Comparison of ENCODE assay signal across 8 cellular contexts in genomic region chr19:36605101-36605838, GRCh38. TPM values are rescaled to one million over a fixed set of nuclear protein-coding genes. Genes with fewer than 3 reads are reported as not detected.
DNase-seq lines count a peak whose midpoint lies in the region; ATAC-seq and TF ChIP-seq lines count a peak whose summit lies in the region.

Gene ZNF382, plus strand, starts transcription at chr19:36605313. Its CDS starts 4,602 bp downstream, at chr19:36609915.

- TF ChIP-seq CTCF in omental fat pad (IDR thresholded peaks at IDR 0.05) (no peak), suprapubic skin (IDR thresholded peaks at IDR 0.05) (no peak)

- H3K27me3 ChIP-seq in SJSA1 (replicated peaks) (no peaks in the 10 kb centered on the region), suprapubic skin (no peaks in the 10 kb centered on the region)

- peaks cover 15% of the 10 kb centered on the region; the same call in 1 of the 2 replicates for H3K9me3 ChIP-seq in SJSA1 (replicated peaks)
- H3K9me3 ChIP-seq in suprapubic skin, result peaks cover 5% of the 10 kb centered on the region

- DNase-seq in NCI-H2107 (lab: John Stamatoyannopoulos, UW), result peak; percentile 48
- DNase-seq in NCI-H2107 treated with DMSO at 0.1 percent for 48 hours (lab: John Stamatoyannopoulos, UW; ENCODE audit: unreplicated experiment), result no peak
- DNase-seq in SJSA1 (ENCODE audit: low read depth in 1 of 2, low spot score in 2 of 2), result peak; percentile 14 to 45
- peak; percentile 90 for DNase-seq in activated naive CD4-positive, alpha-beta T cell treated with Interleukin-2 at 50 U/mL for 16 hours
- peak; percentile 9 for DNase-seq in glomerular visceral epithelial cell (ENCODE audit: extremely low spot score)
- peak; percentile 51 for DNase-seq in omental fat pad (ENCODE audit: low spot score)
- peak in 1 of 2 donors; percentile 79 for DNase-seq in suprapubic skin (ENCODE audit: low spot score in 2 of 2)

- no peaks in the 10 kb centered on the region for H3K4me1 ChIP-seq in SJSA1 (replicated peaks)
- H3K4me1 ChIP-seq in suprapubic skin, result peaks cover 9% of the 10 kb centered on the region

- H3K4me3 ChIP-seq in SJSA1, result peak within 1 kb of the TSS; percentile 38
- peak within 1 kb of the TSS; percentile 71 for H3K4me3 ChIP-seq in suprapubic skin

- ATAC-seq in HG03175 (IDR thresholded peaks at IDR 0.05; ENCODE audit: unreplicated experiment) (peak; percentile 59), omental fat pad (ENCODE audit: low FRiP score) (peak; percentile 95)

- TF ChIP-seq POLR2A in suprapubic skin (IDR thresholded peaks at IDR 0.05), result no peak

- WGBS in suprapubic skin, result 2% methylated on average over 20 of the region's 72 CpGs

- H3K27ac ChIP-seq in SJSA1, result no peak within 1 kb of the TSS
- H3K27ac ChIP-seq in suprapubic skin, result peak within 1 kb of the TSS; percentile 79

- no peak for TF ChIP-seq EP300 in suprapubic skin (IDR thresholded peaks at IDR 0.05)

- H3K36me3 ChIP-seq in SJSA1 (no peaks in the 10 kb centered on the region), suprapubic skin (peaks cover 5% of the 10 kb centered on the region)

RNA-seq across cellular contexts. Expression of gene ZNF382, which starts in this region (rescaled TPM):
- total RNA-seq in SJSA1 (2014; rRNA removed; shearing (Covaris generic)), result 0.16 and 1.2 TPM in 2 replicates
- total RNA-seq in omental fat pad, result 1 to 10 TPM in 3 of 4 donors, under 1 TPM in 1; 0.79 to 5.0 (median 4.3) TPM
- 10 to 100 TPM in 1 of 4 donors, under 1 TPM in 3; 0.62 to 11.7 (median 0.86) TPM for total RNA-seq in suprapubic skin
